16 cellular contexts compared by ENCODE assay signal in the genomic region with DNA sequence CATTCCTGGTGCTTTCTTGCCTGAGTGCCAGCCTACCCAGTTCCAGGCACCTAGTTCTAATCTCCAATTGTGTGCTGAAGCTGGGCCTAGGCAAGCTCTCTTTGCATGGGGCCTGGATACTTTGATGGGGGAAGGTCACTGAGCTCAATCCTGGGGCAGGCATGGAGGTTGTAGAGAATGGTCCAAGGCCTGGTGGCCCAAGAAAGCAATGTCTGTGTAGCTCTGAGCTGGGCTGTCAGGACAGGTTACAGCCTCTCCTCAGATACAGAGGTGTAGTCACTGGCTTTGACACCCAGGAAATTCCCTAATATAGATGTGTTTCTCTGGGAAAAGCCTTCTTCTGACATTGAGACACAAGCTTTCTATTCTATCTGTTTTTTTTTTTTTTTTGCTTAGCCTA.
DNase-seq lines count a peak whose midpoint lies in the region; ATAC-seq and TF ChIP-seq lines count a peak whose summit lies in the region.
"Had no signal": no experiment of that assay in that cellular context is flagged by ENCODE, and none has a peak within 500 bp of the region (broad histone marks: within the 10 kb centered on the region; RNA-seq: fewer than 3 reads in every experiment).

No MANE protein-coding gene starts in this region.

- H3K9ac ChIP-seq in Loucy (ENCODE audit: low read depth, low read length, poor library complexity, severe bottlenecking): no peak overlapping the region
- H3K9ac ChIP-seq: GM23248 had no signal

- no peaks in the 10 kb centered on the region for H4K20me1 ChIP-seq in Loucy (ENCODE audit: insufficient read depth, low read length, poor library complexity, severe bottlenecking)

- TF ChIP-seq CTCF in Loucy (conservative IDR thresholded peaks at IDR 0.05; ENCODE audit: low read length) (no peak), foreskin keratinocyte (conservative IDR thresholded peaks at IDR 0.05) (no peak)

- H3K27me3 ChIP-seq in Loucy (ENCODE audit: insufficient read depth, low read length, poor library complexity, severe bottlenecking) (no peaks in the 10 kb centered on the region), foreskin keratinocyte (peaks cover 95% of the 10 kb centered on the region)

- H3K27me3 Mint-ChIP-seq in stimulated activated naive CD8-positive, alpha-beta T cell treated with anti-CD3 and anti-CD28 coated beads, Interleukin-15, Interleukin-2, amounts not matched to agents 100 ng/mL and 50 ng/mL, for 24 hours: peaks cover 15% of the 10 kb centered on the region

- H3K9me2 ChIP-seq in Loucy (replicated peaks; ENCODE audit: low read depth, low read length): no peaks in the 10 kb centered on the region

- H2AFZ ChIP-seq in Loucy (ENCODE audit: low read length): peak overlapping the region; percentile 82; the same call in 1 of the 2 replicates
- H2AFZ ChIP-seq: GM23248 had no signal

- H3K4me3 Mint-ChIP-seq in stimulated activated naive CD8-positive, alpha-beta T cell treated with anti-CD3 and anti-CD28 coated beads, Interleukin-15, Interleukin-2, amounts not matched to agents 100 ng/mL and 50 ng/mL, for 24 hours: no peak overlapping the region
- H3K4me3 Mint-ChIP-seq: CD4-positive, alpha-beta memory T cell; HFFc6 had no signal

- H3K27ac Mint-ChIP-seq in stimulated activated naive CD8-positive, alpha-beta T cell treated with anti-CD3 and anti-CD28 coated beads, Interleukin-15, Interleukin-2, amounts not matched to agents 100 ng/mL and 50 ng/mL, for 24 hours: peak overlapping the region; percentile 9
- H3K27ac Mint-ChIP-seq: CD4-positive, alpha-beta memory T cell; HFFc6 had no signal

- no peaks in the 10 kb centered on the region for H3K36me3 ChIP-seq in Loucy (ENCODE audit: insufficient read depth, low read length)
- H3K36me3 ChIP-seq: HAP-1 had no signal

- no peaks in the 10 kb centered on the region for H3K4me1 Mint-ChIP-seq in stimulated activated naive CD8-positive, alpha-beta T cell treated with anti-CD3 and anti-CD28 coated beads, Interleukin-15, Interleukin-2, amounts not matched to agents 100 ng/mL and 50 ng/mL, for 24 hours (ENCODE audit: low read depth)
- H3K4me1 Mint-ChIP-seq: CD4-positive, alpha-beta memory T cell had no signal

- H3K36me3 Mint-ChIP-seq in stimulated activated naive CD8-positive, alpha-beta T cell treated with anti-CD3 and anti-CD28 coated beads, Interleukin-15, Interleukin-2, amounts not matched to agents 100 ng/mL and 50 ng/mL, for 24 hours (ENCODE audit: low read depth): no peaks in the 10 kb centered on the region
- H3K36me3 Mint-ChIP-seq: CD4-positive, alpha-beta memory T cell had no signal

- H3K4me1 ChIP-seq in Loucy (ENCODE audit: insufficient read depth, low read length, poor library complexity, severe bottlenecking) (peaks cover 11% of the 10 kb centered on the region), foreskin keratinocyte (no peaks in the 10 kb centered on the region)

- no peak for ATAC-seq in stimulated activated naive CD8-positive, alpha-beta T cell treated with anti-CD3 and anti-CD28 coated beads, Interleukin-15, Interleukin-2, amounts not matched to agents 100 U/mL and 50 U/mL, for 24 hours
- peak; percentile 24 for ATAC-seq in foreskin keratinocyte
- ATAC-seq in GM21381 (IDR thresholded peaks at IDR 0.05; ENCODE audit: unreplicated experiment): no peak

- peak overlapping the region; percentile 48 for H3K4me2 ChIP-seq in Loucy (ENCODE audit: low read depth, low read length, poor library complexity, severe bottlenecking)

- no peaks in the 10 kb centered on the region for H3K9me3 ChIP-seq in Loucy (ENCODE audit: insufficient read depth, low read depth, low read length)
- H3K9me3 ChIP-seq: HAP-1 had no signal

- H3F3A ChIP-seq in Loucy (ENCODE audit: low read depth): no peaks in the 10 kb centered on the region

- H3K9me3 Mint-ChIP-seq in stimulated activated naive CD8-positive, alpha-beta T cell treated with anti-CD3 and anti-CD28 coated beads, Interleukin-15, Interleukin-2, amounts not matched to agents 100 ng/mL and 50 ng/mL, for 24 hours: no peaks in the 10 kb centered on the region
- H3K9me3 Mint-ChIP-seq: HFFc6 had no signal

- DNase-seq in stimulated activated naive CD8-positive, alpha-beta T cell treated with anti-CD3 and anti-CD28 coated beads, Interleukin-15, Interleukin-2, amounts not matched to agents 100 U/mL and 50 U/mL, for 24 hours: no peak
- DNase-seq in foreskin keratinocyte (no peak), NOMO-1 (lab: John Stamatoyannopoulos, UW; ENCODE audit: unreplicated experiment in 2 of 2) (no peak), dedifferentiated amniotic fluid mesenchymal stem cell (ENCODE audit: extremely low spot score) (no peak)
- DNase-seq: 8988T; C1 segment of cervical spinal cord; Calu3; CD4-positive, alpha-beta memory T cell; COR-L47; DND-41; GM23248; HFFc6 had no signal

- H3K4me3 ChIP-seq in Loucy (ENCODE audit: low read length, poor library complexity, severe bottlenecking): peak overlapping the region; percentile 16
- H3K4me3 ChIP-seq: GM23248, HAP-1 had no signal

- H3K27ac ChIP-seq in foreskin keratinocyte: no peak overlapping the region
- H3K27ac ChIP-seq: GM23248 had no signal

- no peaks in the 10 kb centered on the region for H3K79me2 ChIP-seq in Loucy (ENCODE audit: insufficient read depth, low read length)
